Comparison of ENCODE assay signal across 28 cellular contexts in genomic region chr13:102422690-102423089, GRCh38. TPM values are rescaled to one million over a fixed set of nuclear protein-coding genes. Genes with fewer than 3 reads are reported as not detected.
"Had no signal": no experiment of that assay in that cellular context is flagged by ENCODE, and none has a peak within 500 bp of the region (broad histone marks: within the 10 kb centered on the region; RNA-seq: fewer than 3 reads in every experiment).

No MANE protein-coding gene starts in this region.

- H3K79me2 ChIP-seq: hepatocyte had no signal

- H3K27ac ChIP-seq: colonic mucosa, coronary artery, dorsolateral prefrontal cortex, epithelial cell of prostate, esophagus muscularis mucosa, esophagus squamous epithelium, foreskin keratinocyte, gastrocnemius medialis, gastroesophageal sphincter, heart left ventricle, heart right ventricle, hepatocyte had no signal

- FAIRE-seq: endometrium, endothelial cell of umbilical vein, frontal cortex had no signal

- H3K4me3 ChIP-seq: colonic mucosa, coronary artery, dorsolateral prefrontal cortex, esophagus muscularis mucosa, esophagus squamous epithelium, gastrocnemius medialis, gastroesophageal sphincter, heart left ventricle, heart right ventricle, hepatocyte had no signal

- H2AFZ ChIP-seq: hepatocyte had no signal

- H3K36me3 ChIP-seq: colonic mucosa, esophagus muscularis mucosa, esophagus squamous epithelium, gastrocnemius medialis, gastroesophageal sphincter, heart left ventricle, heart right ventricle had no signal

- DNase-seq: colonic mucosa; cortex of kidney; dermis blood vessel endothelial cell; dorsolateral prefrontal cortex; effector CD4-positive, alpha-beta T cell; effector CD8-positive, alpha-beta T cell; effector memory CD4-positive, alpha-beta T cell; effector memory CD8-positive, alpha-beta T cell; endodermal cell; erythroblast; esophagus squamous epithelium; foreskin fibroblast; foreskin keratinocyte; foreskin melanocyte; gastrocnemius medialis; glutamatergic neuron; head of caudate nucleus; heart left ventricle; heart right ventricle had no signal

- H3K27me3 ChIP-seq: colonic mucosa, dorsolateral prefrontal cortex, esophagus muscularis mucosa, esophagus squamous epithelium, foreskin keratinocyte, gastrocnemius medialis, gastroesophageal sphincter, heart left ventricle, heart right ventricle, hepatocyte had no signal

- H3K4me1 ChIP-seq: colonic mucosa, esophagus muscularis mucosa, esophagus squamous epithelium, foreskin keratinocyte, gastrocnemius medialis, gastroesophageal sphincter, heart left ventricle, heart right ventricle had no signal

- H3K4me2 ChIP-seq: hepatocyte had no signal

- ATAC-seq: effector memory CD8-positive, alpha-beta T cell; esophagus mucosa; foreskin keratinocyte; gastrocnemius medialis; gastroesophageal sphincter; heart left ventricle; heart right ventricle had no signal

- H3K9me3 ChIP-seq: colonic mucosa had no signal

RNA-seq across cellular contexts. Expression of gene FGF14, which starts 20.8 kb away (rescaled TPM):
- polyA plus RNA-seq: endothelial cell of umbilical vein, foreskin keratinocyte, hepatocyte had no signal
